In the genomic region with DNA sequence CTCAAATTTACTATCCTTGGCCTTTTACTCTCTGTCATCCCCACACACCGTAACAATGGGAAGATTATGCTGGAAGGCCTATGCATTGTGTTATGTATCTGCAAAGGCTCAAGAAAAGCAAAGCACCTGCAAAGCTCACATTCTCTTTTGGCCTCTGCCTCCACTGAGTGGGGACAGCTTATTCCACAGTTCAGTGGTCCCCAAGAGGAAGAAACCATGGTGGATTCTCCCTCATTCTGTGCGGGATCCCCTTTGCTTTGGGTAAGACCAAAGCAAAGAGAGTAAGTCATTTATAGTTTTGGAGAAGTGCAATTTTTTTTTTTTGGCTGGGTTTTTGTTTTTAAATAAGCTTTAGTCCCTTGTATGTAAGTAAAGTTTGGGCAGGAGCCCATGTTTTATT, we compare ENCODE assay signal across 28 cellular contexts.
"Had no signal": no experiment of that assay in that cellular context is flagged by ENCODE, and none has a peak within 500 bp of the region (broad histone marks: within the 10 kb centered on the region; RNA-seq: fewer than 3 reads in every experiment).

No MANE protein-coding gene starts in this region.

- H3K9me3 ChIP-seq: MG63 had no signal

- H3K4me3 ChIP-seq: MG63 had no signal

- DNase-seq: Karpas-422, Kasumi-1, MG63, MM.1S, MV-4-11, NCI-H1048, NCI-H1092 treated with DMSO at 0.1 percent for 48 hours, NCI-H1105, NCI-H1105 treated with DMSO at 0.1 percent for 48 hours, NCI-H1417, NCI-H1417 treated with DMSO at 0.1 percent for 48 hours, NCI-H1436, NCI-H1436 treated with DMSO at 0.1 percent for 48 hours, NCI-H146, NCI-H1694, NCI-H1694 treated with DMSO at 0.1 percent for 48 hours, NCI-H187, NCI-H187 treated with DMSO at 0.1 percent for 48 hours, NCI-H1930, NCI-H2029 treated with DMSO at 0.1 percent for 48 hours, NCI-H2107, NCI-H2171, NCI-H2171 treated with DMSO at 0.1 percent for 48 hours, NCI-H2227 treated with DMSO at 0.1 percent for 48 hours, NCI-H226, NCI-H446, NCI-H446 treated with DMSO at 0.1 percent for 48 hours had no signal

- H3K27ac ChIP-seq: KMS-11 had no signal

- H3K36me3 ChIP-seq: MG63 had no signal

- H3K27me3 ChIP-seq: MG63 had no signal
